In genomic region chr12:124233041-124233836, GRCh38 we compare ENCODE assay signal across 1 cellular context.
TF ChIP-seq lines count a peak whose summit lies in the region.

No MANE protein-coding gene starts in this region.

TF ChIP-seq in H1, 55 proteins besides CTCF, POLR2A, EP300 and RAD21 (continued from another document):
- TF ChIP-seq, protein P1, sequence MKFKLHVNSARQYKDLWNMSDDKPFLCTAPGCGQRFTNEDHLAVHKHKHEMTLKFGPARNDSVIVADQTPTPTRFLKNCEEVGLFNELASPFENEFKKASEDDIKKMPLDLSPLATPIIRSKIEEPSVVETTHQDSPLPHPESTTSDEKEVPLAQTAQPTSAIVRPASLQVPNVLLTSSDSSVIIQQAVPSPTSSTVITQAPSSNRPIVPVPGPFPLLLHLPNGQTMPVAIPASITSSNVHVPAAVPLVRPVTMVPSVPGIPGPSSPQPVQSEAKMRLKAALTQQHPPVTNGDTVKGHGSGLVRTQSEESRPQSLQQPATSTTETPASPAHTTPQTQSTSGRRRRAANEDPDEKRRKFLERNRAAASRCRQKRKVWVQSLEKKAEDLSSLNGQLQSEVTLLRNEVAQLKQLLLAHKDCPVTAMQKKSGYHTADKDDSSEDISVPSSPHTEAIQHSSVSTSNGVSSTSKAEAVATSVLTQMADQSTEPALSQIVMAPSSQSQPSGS (IDR thresholded peaks at IDR 0.05; ENCODE audit: low read length) = no peak
- no peak for TF ChIP-seq FOSL1 (IDR thresholded peaks at IDR 0.05; ENCODE audit: insufficient read depth, low read depth, low read length)
- no peak for TF ChIP-seq MAX (IDR thresholded peaks at IDR 0.05)
- TF ChIP-seq CREB1 (IDR thresholded peaks at IDR 0.05) = no peak
- TF ChIP-seq E2F6 (IDR thresholded peaks at IDR 0.05) = no peak
- no peak for TF ChIP-seq TCF12 (IDR thresholded peaks at IDR 0.05; ENCODE audit: low read depth, low read length)
